9 cellular contexts compared by ENCODE assay signal in genomic region chr6:1613631-1614447, GRCh38. TPM values are rescaled to one million over a fixed set of nuclear protein-coding genes. Genes with fewer than 3 reads are reported as not detected.
DNase-seq lines count a peak whose midpoint lies in the region; ATAC-seq and TF ChIP-seq lines count a peak whose summit lies in the region.
"Had no signal": no experiment of that assay in that cellular context is flagged by ENCODE, and none has a peak within 500 bp of the region (broad histone marks: within the 10 kb centered on the region; RNA-seq: fewer than 3 reads in every experiment).

No MANE protein-coding gene starts in this region.

- no peak for TF ChIP-seq POLR2A in gastrocnemius medialis (IDR thresholded peaks at IDR 0.05)

- H3K4me3 ChIP-seq in GM08714 (ENCODE audit: low read length) (peak overlapping the region; percentile 56; the same call in 1 of the 2 replicates), gastrocnemius medialis (peak overlapping the region; percentile 34 to 62 (median 52))

- peaks cover 11% of the 10 kb centered on the region for H3K4me1 Mint-ChIP-seq in glutamatergic neuron (ENCODE audit: low read depth, unreplicated experiment)
- H3K4me1 Mint-ChIP-seq in stimulated activated effector memory CD8-positive, alpha-beta T cell treated with anti-CD3 and anti-CD28 coated beads, Interleukin-12 subunit alpha, Interleukin-12 subunit beta, amount 100 ng/mL, for 72 hours: peaks cover 15% of the 10 kb centered on the region

- peaks cover 41 to 73% (median 48%) of the 10 kb centered on the region in 3 donors for H3K27me3 ChIP-seq in gastrocnemius medialis

- peak; percentile 60 for DNase-seq in SK-N-DZ (ENCODE audit: low spot score)
- peak; percentile 63 for DNase-seq in glutamatergic neuron
- DNase-seq in gastrocnemius medialis: no peak
- no peak for DNase-seq in superior temporal gyrus (ENCODE audit: extremely low spot score)
- no peak for DNase-seq in stimulated activated effector memory CD8-positive, alpha-beta T cell treated with anti-CD3 and anti-CD28 coated beads, Interleukin-12 subunit alpha, Interleukin-12 subunit beta, amount 100 ng/mL, for 72 hours (ENCODE audit: low spot score in 2 of 2)
- DNase-seq in DMS79 treated with DMSO at 0.1 percent for 48 hours (lab: John Stamatoyannopoulos, UW): no peak
- DNase-seq in GM19238 (ENCODE audit: insufficient read length, low spot score): no peak

- no peaks in the 10 kb centered on the region for H3K36me3 Mint-ChIP-seq in glutamatergic neuron (ENCODE audit: unreplicated experiment)
- H3K36me3 Mint-ChIP-seq in stimulated activated effector memory CD8-positive, alpha-beta T cell treated with anti-CD3 and anti-CD28 coated beads, Interleukin-12 subunit alpha, Interleukin-12 subunit beta, amount 100 ng/mL, for 72 hours: no peaks in the 10 kb centered on the region

- TF ChIP-seq CTCF in glutamatergic neuron (IDR thresholded peaks at IDR 0.05; ENCODE audit: partially characterized antibody, unreplicated experiment): no peak
- no peak for TF ChIP-seq CTCF in gastrocnemius medialis (IDR thresholded peaks at IDR 0.05 in 4 of 5, conservative IDR thresholded peaks at IDR 0.05 in 1 of 5)

- intact Hi-C loops in gastrocnemius medialis (cut with DNase I; ENCODE audit: low total_unique reads): loop anchor here (5.0 kb wide), 1 partner anchor 1138 kb away; the partner anchor contains the start of gene MYLK4

- no peak for ATAC-seq in gastrocnemius medialis
- ATAC-seq in stimulated activated effector memory CD8-positive, alpha-beta T cell treated with anti-CD3 and anti-CD28 coated beads, Interleukin-12 subunit alpha, Interleukin-12 subunit beta, amount 100 ng/mL, for 72 hours: no peak

- in situ Hi-C loops in gastrocnemius medialis (cut with MboI; ENCODE audit: low sequenced_read_pairs in 4 of 4): loop anchor here in 1 of 4 donors (25.0 kb wide), 1 partner anchor 498 kb away; no protein-coding TSS in a partner anchor

- H3K9me3 ChIP-seq in gastrocnemius medialis: no peaks in the 10 kb centered on the region

- no peak overlapping the region for H3K27ac Mint-ChIP-seq in glutamatergic neuron (ENCODE audit: unreplicated experiment)
- no peak overlapping the region for H3K27ac Mint-ChIP-seq in stimulated activated effector memory CD8-positive, alpha-beta T cell treated with anti-CD3 and anti-CD28 coated beads, Interleukin-12 subunit alpha, Interleukin-12 subunit beta, amount 100 ng/mL, for 72 hours

- H3K9me3 Mint-ChIP-seq in glutamatergic neuron (ENCODE audit: unreplicated experiment): peaks cover 14% of the 10 kb centered on the region
- H3K9me3 Mint-ChIP-seq in stimulated activated effector memory CD8-positive, alpha-beta T cell treated with anti-CD3 and anti-CD28 coated beads, Interleukin-12 subunit alpha, Interleukin-12 subunit beta, amount 100 ng/mL, for 72 hours: no peaks in the 10 kb centered on the region

- H3K4me3 Mint-ChIP-seq in glutamatergic neuron (ENCODE audit: unreplicated experiment): peak overlapping the region; percentile 92
- no peak overlapping the region for H3K4me3 Mint-ChIP-seq in stimulated activated effector memory CD8-positive, alpha-beta T cell treated with anti-CD3 and anti-CD28 coated beads, Interleukin-12 subunit alpha, Interleukin-12 subunit beta, amount 100 ng/mL, for 72 hours

- peak overlapping the region; percentile 5 to 67 (median 34) for H3K27ac ChIP-seq in gastrocnemius medialis

- peaks cover 27% of the 10 kb centered on the region for H3K27me3 Mint-ChIP-seq in glutamatergic neuron (ENCODE audit: unreplicated experiment)

- no peaks in the 10 kb centered on the region for H3K36me3 ChIP-seq in gastrocnemius medialis

- peaks cover 3 to 5% of the 10 kb centered on the region in 2 donors for H3K4me1 ChIP-seq in gastrocnemius medialis

RNA-seq across cellular contexts. Expression of gene FOXC1, which starts 4.1 kb away (rescaled TPM):
- 14.2 and 15.1 TPM in 2 replicates for polyA plus RNA-seq in SK-N-DZ (2014; cell fraction: cytosol; rRNA removed)
- polyA plus RNA-seq in SK-N-DZ (2014; cell fraction: nucleus; rRNA removed): 10.1 and 11.9 TPM in 2 replicates
- total RNA-seq in glutamatergic neuron (ENCODE audit: unreplicated experiment) (3.3 TPM), gastrocnemius medialis (1 to 10 TPM in 3 of 4 donors, under 1 TPM in 1; 0.92 to 3.9 (median 2.0) TPM)
- total RNA-seq: T-helper 2 cell treated with Interferon-gamma antibody and Interleukin-4, amounts not matched to agents 100 ng/mL and 5 ng/mL, for 36 hours had no signal

Comparison
In these comparisons a context has a peak if more than half of its experiments do, and no peak if none do; other contexts are left out.
1. DNase-seq: peak in SK-N-DZ (single experiment) and glutamatergic neuron (single experiment); none in gastrocnemius medialis (0 of 2), superior temporal gyrus (single experiment), stimulated activated effector memory CD8-positive, alpha-beta T cell treated with anti-CD3 and anti-CD28 coated beads, Interleukin-12 subunit alpha, Interleukin-12 subunit beta, amount 100 ng/mL, for 72 hours (0 of 2), DMS79 treated with DMSO at 0.1 percent for 48 hours (single experiment) and GM19238 (single experiment).